1 cellular context compared by ENCODE assay signal in genomic region chr2:74845991-74846390, GRCh38.
TF ChIP-seq lines count a peak whose summit lies in the region.

No MANE protein-coding gene starts in this region.

TF ChIP-seq in IMR-90, 13 proteins besides CTCF, POLR2A, EP300 and RAD21 (continued from another document):
- TF ChIP-seq, protein P1, sequence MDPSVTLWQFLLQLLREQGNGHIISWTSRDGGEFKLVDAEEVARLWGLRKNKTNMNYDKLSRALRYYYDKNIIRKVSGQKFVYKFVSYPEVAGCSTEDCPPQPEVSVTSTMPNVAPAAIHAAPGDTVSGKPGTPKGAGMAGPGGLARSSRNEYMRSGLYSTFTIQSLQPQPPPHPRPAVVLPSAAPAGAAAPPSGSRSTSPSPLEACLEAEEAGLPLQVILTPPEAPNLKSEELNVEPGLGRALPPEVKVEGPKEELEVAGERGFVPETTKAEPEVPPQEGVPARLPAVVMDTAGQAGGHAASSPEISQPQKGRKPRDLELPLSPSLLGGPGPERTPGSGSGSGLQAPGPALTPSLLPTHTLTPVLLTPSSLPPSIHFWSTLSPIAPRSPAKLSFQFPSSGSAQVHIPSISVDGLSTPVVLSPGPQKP (IDR thresholded peaks at IDR 0.05; ENCODE audit: borderline replicate concordance, low read depth, low read length): no peak
- TF ChIP-seq NFE2L2 (IDR thresholded peaks at IDR 0.05; ENCODE audit: low read depth, low read length) (no peak), CEBPB (IDR thresholded peaks at IDR 0.05; ENCODE audit: low read depth, low read length) (no peak), BHLHE40 (IDR thresholded peaks at IDR 0.05; ENCODE audit: low read depth, low read length) (no peak), SMC3 (IDR thresholded peaks at IDR 0.05; ENCODE audit: low read depth, low read length) (no peak)
TF ChIP-seq in IMR-90: peak in this region for 0.
